25 cellular contexts compared by ENCODE assay signal in the genomic region with DNA sequence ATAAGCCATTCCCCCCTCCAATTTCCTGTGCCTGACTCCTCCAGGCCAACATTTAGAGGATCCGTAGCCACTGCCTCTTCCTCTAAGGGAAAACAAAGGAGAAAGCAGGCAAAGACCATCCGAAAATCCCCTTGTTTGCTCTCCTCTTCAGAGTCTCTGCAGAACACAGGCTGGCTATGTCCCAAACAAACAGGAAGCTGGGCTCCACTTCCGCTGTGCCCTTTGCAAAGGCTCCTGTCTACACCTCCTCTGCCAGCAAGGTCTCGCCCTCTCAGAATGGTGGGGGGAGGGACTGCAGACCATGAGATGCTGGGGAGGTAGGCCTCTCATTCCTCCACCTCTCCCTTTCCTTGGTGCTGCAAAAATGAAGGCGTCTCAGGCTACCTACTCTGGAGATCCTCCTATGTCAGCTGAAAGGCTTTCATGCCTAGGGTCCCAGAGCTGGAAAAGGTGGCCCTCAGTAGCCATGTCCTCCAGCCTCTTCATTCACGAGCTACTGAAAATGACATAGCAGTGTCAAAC.
DNase-seq lines count a peak whose midpoint lies in the region; ATAC-seq and TF ChIP-seq lines count a peak whose summit lies in the region.
"Had no signal": no experiment of that assay in that cellular context is flagged by ENCODE, and none has a peak within 500 bp of the region (broad histone marks: within the 10 kb centered on the region; RNA-seq: fewer than 3 reads in every experiment).

No MANE protein-coding gene starts in this region.

- H3K27me3 ChIP-seq in right atrium auricular region (no peaks in the 10 kb centered on the region), endodermal cell (ENCODE audit: control insufficient read depth, insufficient read depth, low read length, poor library complexity, severe bottlenecking) (peaks cover 7% of the 10 kb centered on the region)
- H3K27me3 ChIP-seq: BLaER1, brain microvascular endothelial cell, MG63 had no signal

- H3K36me3 Mint-ChIP-seq in endodermal cell (ENCODE audit: low read depth): no peaks in the 10 kb centered on the region
- no peaks in the 10 kb centered on the region for H3K36me3 Mint-ChIP-seq in stimulated activated naive B cell treated with anti-CD40 and anti-IgM and Interleukin-4, amounts not matched to agents 10 μg/mL and 1 μg/mL and 100 μg/mL, for 72 hours
- H3K36me3 Mint-ChIP-seq: memory B cell had no signal

- H3K4me1 ChIP-seq in right atrium auricular region (peaks cover 0 to 22% of the 10 kb centered on the region in 2 donors), endodermal cell (ENCODE audit: control insufficient read depth, insufficient read depth, low read length) (peaks cover 33% of the 10 kb centered on the region)

- H3K4me3 ChIP-seq in right atrium auricular region (no peak overlapping the region), endodermal cell (ENCODE audit: low read length) (no peak overlapping the region)
- H3K4me3 ChIP-seq: BLaER1, MG63, PC-9, smooth muscle cell had no signal

- H3K27ac Mint-ChIP-seq in endodermal cell: no peak overlapping the region
- no peak overlapping the region for H3K27ac Mint-ChIP-seq in stimulated activated naive B cell treated with anti-CD40 and anti-IgM and Interleukin-4, amounts not matched to agents 10 μg/mL and 1 μg/mL and 100 μg/mL, for 72 hours
- H3K27ac Mint-ChIP-seq: activated T-cell treated with anti-CD3 and anti-CD28 coated beads, Interleukin-2, amount 50 U/mL, for 24 hours; memory B cell had no signal

- intact Hi-C loops in cardiac septum (cut with DNase I): no loop called here

- no peak for ATAC-seq in GM18868 (IDR thresholded peaks at IDR 0.05; ENCODE audit: unreplicated experiment)
- ATAC-seq in stimulated activated naive B cell treated with anti-CD40 and anti-IgM and Interleukin-4, amounts not matched to agents 10 μg/mL and 1 μg/mL and 100 μg/mL, for 72 hours (replicated peaks): no peak
- ATAC-seq: esophagus mucosa had no signal

- no peak overlapping the region for H3K4me3 Mint-ChIP-seq in endodermal cell
- H3K4me3 Mint-ChIP-seq in stimulated activated naive B cell treated with anti-CD40 and anti-IgM and Interleukin-4, amounts not matched to agents 10 μg/mL and 1 μg/mL and 100 μg/mL, for 72 hours: no peak overlapping the region
- H3K4me3 Mint-ChIP-seq: activated T-cell treated with anti-CD3 and anti-CD28 coated beads, Interleukin-2, amount 50 U/mL, for 24 hours; memory B cell had no signal

- no peaks in the 10 kb centered on the region for H3K36me3 ChIP-seq in right atrium auricular region
- H3K36me3 ChIP-seq in endodermal cell (ENCODE audit: control insufficient read depth, insufficient read depth, low read length): no peaks in the 10 kb centered on the region
- H3K36me3 ChIP-seq: BLaER1, brain microvascular endothelial cell, MG63 had no signal

- H3K27ac ChIP-seq in right atrium auricular region: no peak overlapping the region
- H3K27ac ChIP-seq in endodermal cell (ENCODE audit: low read depth, low read length): no peak overlapping the region
- H3K27ac ChIP-seq: BLaER1, brain microvascular endothelial cell, PC-9 had no signal

- H3K27me3 Mint-ChIP-seq in endodermal cell (ENCODE audit: insufficient read depth): peaks cover 18% of the 10 kb centered on the region
- peaks cover 17 to 29% of the 10 kb centered on the region in 2 donors for H3K27me3 Mint-ChIP-seq in stimulated activated naive B cell treated with anti-CD40 and anti-IgM and Interleukin-4, amounts not matched to agents 10 μg/mL and 1 μg/mL and 100 μg/mL, for 72 hours

- H3K9me3 Mint-ChIP-seq in endodermal cell: no peaks in the 10 kb centered on the region
- H3K9me3 Mint-ChIP-seq in stimulated activated naive B cell treated with anti-CD40 and anti-IgM and Interleukin-4, amounts not matched to agents 10 μg/mL and 1 μg/mL and 100 μg/mL, for 72 hours: peaks cover 0 to 3% of the 10 kb centered on the region in 2 donors
- H3K9me3 Mint-ChIP-seq: activated T-cell treated with anti-CD3 and anti-CD28 coated beads, Interleukin-2, amount 50 U/mL, for 24 hours; memory B cell had no signal

- TF ChIP-seq CTCF in right atrium auricular region (IDR thresholded peaks at IDR 0.05): no peak
- no peak for TF ChIP-seq CTCF in endodermal cell (conservative IDR thresholded peaks at IDR 0.05)

- H3K9ac ChIP-seq in endodermal cell (ENCODE audit: extremely low read depth, low read length, poor library complexity, severe bottlenecking): no peak overlapping the region
- H3K9ac ChIP-seq: BLaER1 had no signal

- DNase-seq in cardiac septum (ENCODE audit: low spot score): peak; percentile 74
- no peak for DNase-seq in right atrium auricular region (ENCODE audit: low spot score)
- peak; percentile 10 for DNase-seq in NCI-H2196 treated with DMSO at 0.1 percent for 48 hours (lab: John Stamatoyannopoulos, UW; ENCODE audit: unreplicated experiment)
- peak; percentile 51 for DNase-seq in endodermal cell
- DNase-seq in NOMO-1 treated with DMSO at 0.1 percent for 48 hours (lab: John Stamatoyannopoulos, UW; ENCODE audit: unreplicated experiment): no peak
- no peak for DNase-seq in amygdala (lab: John Stamatoyannopoulos, UW)
- no peak for DNase-seq in stimulated activated naive B cell treated with anti-CD40 and anti-IgM and Interleukin-4, amounts not matched to agents 10 μg/mL and 1 μg/mL and 100 μg/mL, for 72 hours
- DNase-seq: activated gamma-delta T cell treated with Interleukin-2 at 50 U/mL for 16 hours; activated T-cell treated with anti-CD3 and anti-CD28 coated beads, Interleukin-2, amount 50 U/mL, for 24 hours; brain microvascular endothelial cell; Calu3; effector memory CD4-positive, alpha-beta T cell; EL; foreskin melanocyte; KBM-7; MG63; NCI-H1436; NCI-H774; PC-9; SIG-M5 had no signal

- 87 to 88% methylated on average over 3 to 6 of the region's 6 CpGs for WGBS in endodermal cell (ENCODE audit: insufficient coverage in 1 of 2, insufficient read length in 1 of 2), 2 experiments

- H3K4me1 Mint-ChIP-seq in endodermal cell: peaks cover 56% of the 10 kb centered on the region
- H3K4me1 Mint-ChIP-seq in stimulated activated naive B cell treated with anti-CD40 and anti-IgM and Interleukin-4, amounts not matched to agents 10 μg/mL and 1 μg/mL and 100 μg/mL, for 72 hours: no peaks in the 10 kb centered on the region
- H3K4me1 Mint-ChIP-seq: memory B cell had no signal

- H3K9me3 ChIP-seq in right atrium auricular region (no peaks in the 10 kb centered on the region), endodermal cell (ENCODE audit: control insufficient read depth, low read length) (no peaks in the 10 kb centered on the region)
- H3K9me3 ChIP-seq: BLaER1, MG63 had no signal

Comparison
In these comparisons a context has a peak if more than half of its experiments do, and no peak if none do; other contexts are left out.
1. DNase-seq: peak in cardiac septum (single experiment), NCI-H2196 treated with DMSO at 0.1 percent for 48 hours (single experiment) and endodermal cell (single experiment); none in right atrium auricular region (single experiment), NOMO-1 treated with DMSO at 0.1 percent for 48 hours (single experiment), amygdala (0 of 56) and stimulated activated naive B cell treated with anti-CD40 and anti-IgM and Interleukin-4, amounts not matched to agents 10 μg/mL and 1 μg/mL and 100 μg/mL, for 72 hours (single experiment).